8 cellular contexts compared by ENCODE assay signal in genomic region chr7:25950488-25951413, GRCh38.
DNase-seq lines count a peak whose midpoint lies in the region; ATAC-seq and TF ChIP-seq lines count a peak whose summit lies in the region.

No MANE protein-coding gene starts in this region.

- H3K9me3 ChIP-seq in AG04450 (ENCODE audit: control insufficient read depth, insufficient read depth, low read length) = no peaks in the 10 kb centered on the region; the same call in 1 of the 2 replicates

- H3K27me3 ChIP-seq in AG04450 (ENCODE audit: control insufficient read depth, insufficient read depth, low read length) = peaks cover 37% of the 10 kb centered on the region

- POLR2A ChIA-PET in AG04450 (lab: Yijun Ruan, JAX) = no interaction called here

- CTCF ChIA-PET in AG04450 (lab: Charles Lee) = interaction anchor here (1.0 to 1.8 kb wide), 2 partner anchors 57 to 58 kb away, joined by 3 to 5 read pairs; no protein-coding TSS in a partner anchor

- TF ChIP-seq CTCF in AG04450 (IDR thresholded peaks at IDR 0.05; ENCODE audit: low read depth, low read length) (no peak), choroid plexus epithelial cell (conservative IDR thresholded peaks at IDR 0.05; ENCODE audit: low read depth, low read length) (no peak)

- peak overlapping the region; percentile 27; the same call in 1 of the 2 replicates for H3K4me3 ChIP-seq in AG04450 (ENCODE audit: low read depth, low read length)
- H3K4me3 ChIP-seq in choroid plexus epithelial cell (ENCODE audit: low read depth, low read length) = peak overlapping the region; percentile 53

- peak; percentile 62 for ATAC-seq in GM18870 (IDR thresholded peaks at IDR 0.05; ENCODE audit: unreplicated experiment)
- peak; percentile 83 for ATAC-seq in HG03103 (IDR thresholded peaks at IDR 0.05; ENCODE audit: low read depth, unreplicated experiment)

- H3K27ac ChIP-seq in AG04450 (ENCODE audit: low read depth, low read length) = no peak overlapping the region

- DNase-seq in AG04450 (ENCODE audit: low read depth, low spot score) (no peak), NCI-H2171 (lab: John Stamatoyannopoulos, UW) (peak; percentile 98), choroid plexus epithelial cell (ENCODE audit: low read depth) (peak; percentile 62), kidney tubule cell (ENCODE audit: low spot score) (peak; percentile 81)
- DNase-seq in activated CD4-positive, CD25-positive, alpha-beta regulatory T cell treated with anti-CD3 and anti-CD28 coated beads, Interleukin-2, amount 50 U/mL, for 72 hours = peak; percentile 87
- peak; percentile 73 to 77 for DNase-seq in stimulated activated CD4-positive, alpha-beta T cell treated with anti-CD3 and anti-CD28 coated beads, Interleukin-1b, Interleukin-23, amount 100 ng/mL, for 4 hours (ENCODE audit: low read depth in 2 of 2)
